10 cellular contexts compared by ENCODE assay signal in the genomic region with DNA sequence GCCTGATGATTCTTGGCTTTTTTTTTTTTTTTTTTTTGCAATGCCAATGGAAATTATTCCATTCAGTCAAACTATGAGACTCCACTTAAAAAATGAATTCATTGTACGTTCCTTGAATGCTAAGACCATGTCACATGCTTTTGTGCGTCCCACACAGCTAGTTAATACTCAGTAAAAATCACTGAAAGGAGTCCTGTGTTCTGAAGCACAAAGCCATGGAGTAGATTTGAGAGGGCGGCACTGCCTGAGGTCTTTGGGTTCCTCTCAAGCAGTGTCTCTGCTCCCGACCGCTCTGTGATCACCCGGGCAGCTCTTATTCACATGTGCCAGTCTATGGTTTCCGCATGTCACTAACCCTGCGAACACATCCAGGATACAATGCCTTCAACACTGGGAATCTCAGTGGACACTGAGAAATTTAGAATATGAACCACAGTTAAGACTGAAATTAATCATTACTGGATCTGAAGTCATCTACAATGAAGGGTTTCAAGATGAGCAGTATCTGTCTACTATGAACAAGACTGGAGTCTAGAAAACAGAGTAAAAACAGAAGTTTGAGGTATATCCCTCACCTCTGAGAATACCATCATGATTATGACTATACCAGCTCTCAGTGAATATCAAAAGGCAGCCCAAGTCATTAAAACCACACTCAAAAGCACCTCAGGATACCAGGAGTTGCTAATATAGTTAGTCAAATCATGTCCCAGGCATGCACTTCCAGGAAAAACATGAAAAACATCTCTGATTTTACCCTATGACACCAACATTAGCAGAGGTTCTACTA.
DNase-seq lines count a peak whose midpoint lies in the region; ATAC-seq lines count a peak whose summit lies in the region.
"Had no signal": no experiment of that assay in that cellular context is flagged by ENCODE, and none has a peak within 500 bp of the region (broad histone marks: within the 10 kb centered on the region; RNA-seq: fewer than 3 reads in every experiment).

No MANE protein-coding gene starts in this region.

- no peaks in the 10 kb centered on the region for H3K36me3 Mint-ChIP-seq in stimulated activated memory B cell treated with anti-CD40 and anti-IgM and Interleukin-4, amounts not matched to agents 10 μg/mL and 1 μg/mL and 100 μg/mL, for 72 hours

- H3K4me3 ChIP-seq in GM23248 (no peak overlapping the region), HAP-1 (no peak overlapping the region)

- in situ Hi-C loops in GM23248 (cut with MboI) (no loop called here), HAP-1 (cut with MboI; ENCODE audit: low sequenced_read_pairs) (no loop called here)

- H3K4me1 ChIP-seq in GM23248 (ENCODE audit: insufficient read depth), result no peaks in the 10 kb centered on the region
- peaks cover 8% of the 10 kb centered on the region for H3K4me1 ChIP-seq in HAP-1

- H3K4me2 ChIP-seq in GM23248 (ENCODE audit: unreplicated experiment), result no peak overlapping the region

- no peaks in the 10 kb centered on the region for H3K79me2 ChIP-seq in GM23248 (ENCODE audit: insufficient read depth)

- no peaks in the 10 kb centered on the region for H3F3A ChIP-seq in GM23248 (ENCODE audit: insufficient read depth)

- H2AFZ ChIP-seq in GM23248, result no peak overlapping the region

- H3K27me3 ChIP-seq in GM23248 (replicated peaks; ENCODE audit: insufficient read depth), result no peaks in the 10 kb centered on the region
- H3K27me3 ChIP-seq in HAP-1 (ENCODE audit: low read depth), result no peaks in the 10 kb centered on the region

- H3K9ac ChIP-seq in GM23248, result no peak overlapping the region

- peaks cover 45% of the 10 kb centered on the region for H3K27me3 Mint-ChIP-seq in stimulated activated memory B cell treated with anti-CD40 and anti-IgM and Interleukin-4, amounts not matched to agents 10 μg/mL and 1 μg/mL and 100 μg/mL, for 72 hours
- H3K27me3 Mint-ChIP-seq: T-cell had no signal

- H3K9me3 ChIP-seq in GM23248 (ENCODE audit: low read depth) (no peaks in the 10 kb centered on the region), HAP-1 (no peaks in the 10 kb centered on the region)

- H3K4me1 Mint-ChIP-seq in stimulated activated memory B cell treated with anti-CD40 and anti-IgM and Interleukin-4, amounts not matched to agents 10 μg/mL and 1 μg/mL and 100 μg/mL, for 72 hours, result no peaks in the 10 kb centered on the region

- ATAC-seq in GM21737 (IDR thresholded peaks at IDR 0.05; ENCODE audit: unreplicated experiment) (peak; percentile 88), HG03460 (IDR thresholded peaks at IDR 0.05; ENCODE audit: unreplicated experiment) (peak; percentile 95)
- peak; percentile 85 for ATAC-seq in stimulated activated memory B cell treated with anti-CD40 and anti-IgM and Interleukin-4, amounts not matched to agents 10 μg/mL and 1 μg/mL and 100 μg/mL, for 72 hours
- ATAC-seq: T-cell had no signal

- 95 to 98% methylated on average over 8 of the region's 8 CpGs for WGBS in GM23248 (ENCODE audit: low coverage in 1 of 2, low lambda C conversion rate in 2 of 2, missing lambda C conversion rate in 2 of 2), 2 experiments

- H3K27ac ChIP-seq in GM23248, result no peak overlapping the region

- H3K4me3 Mint-ChIP-seq in stimulated activated memory B cell treated with anti-CD40 and anti-IgM and Interleukin-4, amounts not matched to agents 10 μg/mL and 1 μg/mL and 100 μg/mL, for 72 hours, result no peak overlapping the region
- H3K4me3 Mint-ChIP-seq: T-cell had no signal

- H3K9me3 Mint-ChIP-seq in stimulated activated memory B cell treated with anti-CD40 and anti-IgM and Interleukin-4, amounts not matched to agents 10 μg/mL and 1 μg/mL and 100 μg/mL, for 72 hours, result no peaks in the 10 kb centered on the region
- H3K9me3 Mint-ChIP-seq: T-cell had no signal

- no peak overlapping the region for H3K27ac Mint-ChIP-seq in stimulated activated memory B cell treated with anti-CD40 and anti-IgM and Interleukin-4, amounts not matched to agents 10 μg/mL and 1 μg/mL and 100 μg/mL, for 72 hours
- H3K27ac Mint-ChIP-seq: T-cell had no signal

- H3K9me2 ChIP-seq in GM23248 (ENCODE audit: insufficient read depth), result no peaks in the 10 kb centered on the region

- H3K36me3 ChIP-seq in GM23248 (ENCODE audit: low read depth) (no peaks in the 10 kb centered on the region), HAP-1 (replicated peaks) (no peaks in the 10 kb centered on the region)

- no peaks in the 10 kb centered on the region for H4K20me1 ChIP-seq in GM23248 (ENCODE audit: insufficient read depth)

- peak; percentile 61 for DNase-seq in activated CD8-positive, alpha-beta memory T cell treated with anti-CD3 and anti-CD28 coated beads for 24 hours
- no peak for DNase-seq in activated CD8-positive, alpha-beta memory T cell treated with anti-CD3 and anti-CD28 coated beads, Interleukin-2, amount 50 U/mL, for 48 hours
- DNase-seq in LoVo (ENCODE audit: low spot score), result no peak
- no peak for DNase-seq in GM23248
- no peak for DNase-seq in HAP-1 (ENCODE audit: low spot score in 2 of 2)
- DNase-seq: NCI-H1436 treated with DMSO at 0.1 percent for 48 hours, T-cell had no signal
